Comparison of ENCODE assay signal across 37 cellular contexts in the genomic region with DNA sequence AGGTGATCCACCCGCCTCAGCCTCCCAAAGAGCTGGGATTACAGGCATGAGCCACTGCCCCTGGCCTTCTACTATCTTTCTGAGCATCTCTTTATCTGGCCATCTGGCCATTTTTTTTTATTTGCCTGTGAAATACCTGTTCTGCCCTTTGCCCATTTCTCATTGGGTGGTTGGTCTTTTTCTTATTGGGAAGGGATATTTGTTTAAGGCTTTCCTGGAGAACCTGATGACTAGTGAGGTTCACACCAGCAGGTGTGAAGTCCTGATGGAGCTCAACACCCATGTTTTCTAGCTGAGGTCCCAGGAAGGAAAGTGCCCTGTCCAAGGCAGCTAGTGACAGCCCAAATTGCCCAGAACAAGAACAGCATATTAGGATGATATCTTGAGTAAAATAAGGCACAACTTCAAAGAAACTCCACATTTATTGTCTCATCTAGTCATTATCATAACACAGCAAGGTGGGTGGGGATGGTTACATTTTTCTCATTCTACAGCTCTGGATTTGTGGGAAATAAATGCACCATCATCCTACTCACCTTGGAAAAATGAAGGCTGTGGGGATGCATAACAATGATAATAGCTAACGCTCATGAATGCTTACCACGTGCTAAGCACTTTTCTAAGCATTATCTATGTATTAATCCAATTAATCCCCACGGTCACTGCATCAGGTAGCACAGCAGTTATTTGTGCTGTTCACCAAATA. TPM values are rescaled to one million over a fixed set of nuclear protein-coding genes. Genes with fewer than 3 reads are reported as not detected.
"Had no signal": no experiment of that assay in that cellular context is flagged by ENCODE, and none has a peak within 500 bp of the region (broad histone marks: within the 10 kb centered on the region; RNA-seq: fewer than 3 reads in every experiment).

No MANE protein-coding gene starts in this region.

- H3K9me3 Mint-ChIP-seq: activated naive CD4-positive, alpha-beta T cell treated with anti-CD3 and anti-CD28 coated beads, Interleukin-2, amount 50 U/mL, for 24 hours; activated naive CD8-positive, alpha-beta T cell treated with anti-CD3 and anti-CD28 coated beads, Interleukin-2, amount 10 ng/mL, durations not matched to agents 7 days and 5 days; activated T-cell treated with anti-CD3 and anti-CD28 coated beads, Interleukin-2, amount 50 U/mL, for 24 hours; activated T-helper 2 cell treated with anti-CD3 and anti-CD28 coated beads, Interferon-gamma antibody, Interleukin-2, Interleukin-4, amounts not matched to agents 10 μg/mL and 5 μg/mL and 100 μg/mL, durations not matched to agents 14 hours and 24 hours and 36 hours; central memory CD8-positive, alpha-beta T cell; T-cell had no signal

- DNase-seq: activated CD4-positive, alpha-beta T cell treated with anti-CD3 and anti-CD28 coated beads for 1 hour; activated CD4-positive, alpha-beta T cell treated with anti-CD3 and anti-CD28 coated beads for 48 hours; activated CD4-positive, CD25-positive, alpha-beta regulatory T cell; activated CD8-positive, alpha-beta T cell treated with anti-CD3 and anti-CD28 coated beads, Interleukin-2, amount 10 ng/mL, durations not matched to agents 7 days and 5 days; activated gamma-delta T cell; activated naive CD4-positive, alpha-beta T cell treated with Interleukin-2 at 50 U/mL for 16 hours; activated naive CD8-positive, alpha-beta T cell treated with anti-CD3 and anti-CD28 coated beads, Interleukin-2, amount 10 ng/mL, durations not matched to agents 7 days and 5 days; activated T-cell treated with anti-CD3 and anti-CD28 coated beads, Interleukin-2, amount 50 U/mL, for 24 hours; amygdala; NCI-H1105; NCI-H1417 treated with DMSO at 0.1 percent for 48 hours; NCI-H187 treated with DMSO at 0.1 percent for 48 hours; NCI-H2081; NCI-H2171 treated with DMSO at 0.1 percent for 48 hours; NCI-H226; NCI-H446 treated with DMSO at 0.1 percent for 48 hours; NK-92 treated with Interleukin-12 subunit alpha and Interleukin-12 subunit beta, amount 100 ng/mL, for 24 hours; PC-3; Peyer's patch; RPMI8226; SHP77 treated with DMSO at 0.1 percent for 48 hours; SK-N-SH; T-cell; T-helper 2 cell; T-helper 9 cell had no signal

- H3K4me2 ChIP-seq: KMS-11, SK-N-SH had no signal

- H3K36me3 Mint-ChIP-seq: activated naive CD4-positive, alpha-beta T cell treated with anti-CD3 and anti-CD28 coated beads, Interleukin-2, amount 50 U/mL, for 24 hours; activated naive CD8-positive, alpha-beta T cell treated with anti-CD3 and anti-CD28 coated beads, Interleukin-2, amount 10 ng/mL, durations not matched to agents 7 days and 5 days; T-cell had no signal

- H3K36me3 ChIP-seq: ascending aorta, cardiac muscle cell, Peyer's patch, SJSA1, WERI-Rb-1 had no signal

- H3K27ac ChIP-seq: ascending aorta, cardiac muscle cell, KMS-11, Peyer's patch, SJSA1, WERI-Rb-1 had no signal

- H3K9me3 ChIP-seq: ascending aorta, Peyer's patch, SJSA1, SK-N-SH had no signal

- H3K9ac ChIP-seq: KMS-11, SK-N-SH had no signal

- H3K27me3 ChIP-seq: ascending aorta, cardiac muscle cell, Peyer's patch, SJSA1 had no signal

- H3K27ac Mint-ChIP-seq: activated CD8-positive, alpha-beta T cell treated with anti-CD3 and anti-CD28 coated beads, Interleukin-2, amount 10 ng/mL, durations not matched to agents 7 days and 5 days; activated naive CD4-positive, alpha-beta T cell treated with anti-CD3 and anti-CD28 coated beads, Interleukin-2, amount 50 U/mL, for 24 hours; activated naive CD8-positive, alpha-beta T cell treated with anti-CD3 and anti-CD28 coated beads, Interleukin-2, amount 10 ng/mL, durations not matched to agents 7 days and 5 days; activated T-cell treated with anti-CD3 and anti-CD28 coated beads, Interleukin-2, amount 50 U/mL, for 24 hours; activated T-helper 2 cell treated with anti-CD3 and anti-CD28 coated beads, Interferon-gamma antibody, Interleukin-2, Interleukin-4, amounts not matched to agents 10 μg/mL and 5 μg/mL and 100 μg/mL, durations not matched to agents 14 hours and 24 hours and 36 hours; T-cell had no signal

- H3K4me1 Mint-ChIP-seq: activated naive CD4-positive, alpha-beta T cell treated with anti-CD3 and anti-CD28 coated beads, Interleukin-2, amount 50 U/mL, for 24 hours; central memory CD8-positive, alpha-beta T cell had no signal

- H3K4me1 ChIP-seq: ascending aorta, Peyer's patch, SJSA1 had no signal

- H3K4me3 Mint-ChIP-seq: activated CD8-positive, alpha-beta T cell treated with anti-CD3 and anti-CD28 coated beads, Interleukin-2, amount 10 ng/mL, durations not matched to agents 7 days and 5 days; activated naive CD4-positive, alpha-beta T cell treated with anti-CD3 and anti-CD28 coated beads, Interleukin-2, amount 50 U/mL, for 24 hours; activated naive CD8-positive, alpha-beta T cell treated with anti-CD3 and anti-CD28 coated beads, Interleukin-2, amount 10 ng/mL, durations not matched to agents 7 days and 5 days; activated T-cell treated with anti-CD3 and anti-CD28 coated beads, Interleukin-2, amount 50 U/mL, for 24 hours; central memory CD8-positive, alpha-beta T cell; T-cell had no signal

- H3K4me3 ChIP-seq: ascending aorta, cardiac muscle cell, Peyer's patch, SJSA1 had no signal

- H3K27me3 Mint-ChIP-seq: activated naive CD4-positive, alpha-beta T cell treated with anti-CD3 and anti-CD28 coated beads, Interleukin-2, amount 50 U/mL, for 24 hours; T-cell had no signal

RNA-seq across cellular contexts. Expression of a gene that starts 20.3 kb away (rescaled TPM):
- total RNA-seq: activated CD8-positive, alpha-beta T cell treated with anti-CD3 and anti-CD28 coated beads, Interleukin-2, amount 10 ng/mL, durations not matched to agents 7 days and 5 days; activated naive CD8-positive, alpha-beta T cell treated with anti-CD3 and anti-CD28 coated beads, Interleukin-2, amount 10 ng/mL, durations not matched to agents 7 days and 5 days; activated T-helper 2 cell treated with anti-CD3 and anti-CD28 coated beads, Interferon-gamma antibody, Interleukin-2, Interleukin-4, amounts not matched to agents 10 μg/mL and 5 μg/mL and 100 μg/mL, durations not matched to agents 14 hours and 24 hours and 36 hours; ascending aorta; cardiac muscle cell; chondrocyte; LHCN-M2; M059J; PC-3; Peyer's patch; SJSA1; T-cell had no signal
- polyA plus RNA-seq: adipose tissue, cardiac muscle cell, SK-N-SH had no signal
